Comparison of ENCODE assay signal across 28 cellular contexts in the genomic region with DNA sequence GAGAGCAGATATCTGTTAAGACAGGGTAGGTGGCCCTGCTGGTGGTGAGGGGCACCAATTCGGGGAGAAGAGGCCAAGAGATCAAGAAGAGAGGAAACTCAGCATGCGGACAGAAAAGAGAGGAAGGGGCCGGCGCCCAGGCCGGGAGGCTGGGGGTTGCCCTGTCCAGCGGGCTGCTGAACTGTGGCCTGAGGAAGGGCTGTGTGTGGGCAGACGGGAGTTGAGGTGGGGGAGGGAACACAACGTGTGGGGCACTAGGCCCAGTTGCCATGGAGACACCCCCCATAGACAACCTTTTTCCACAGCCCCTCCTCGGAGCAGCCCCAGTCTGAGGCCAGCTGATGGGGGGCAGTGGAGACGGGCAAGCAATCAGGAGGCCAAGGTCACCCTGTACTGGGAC. TPM values are rescaled to one million over a fixed set of nuclear protein-coding genes. Genes with fewer than 3 reads are reported as not detected.
A peak's percentile ranks its signal among the peaks of the same experiment; 100 is the strongest.
DNase-seq lines count a peak whose midpoint lies in the region; TF ChIP-seq lines count a peak whose summit lies in the region.
"Had no signal": no experiment of that assay in that cellular context is flagged by ENCODE, and none has a peak within 500 bp of the region (broad histone marks: within the 10 kb centered on the region; RNA-seq: fewer than 3 reads in every experiment).

No MANE protein-coding gene starts in this region.

- H3K4me3 ChIP-seq in HUES64 (ENCODE audit: low read length) = peak overlapping the region; percentile 55
- H3K4me3 ChIP-seq in dorsolateral prefrontal cortex = peak overlapping the region in 57 of 59 donors; percentile 6 to 68 (median 51)
- peak overlapping the region; percentile 58 for H3K4me3 ChIP-seq in iPS-18c (ENCODE audit: insufficient read depth, low read depth, low read length)
- H3K4me3 ChIP-seq: heart left ventricle, psoas muscle, stomach, transverse colon had no signal

- H3K27me3 ChIP-seq in HUES64 (ENCODE audit: insufficient read depth, low read length) (peaks cover 47% of the 10 kb centered on the region), dorsolateral prefrontal cortex (peaks cover 0 to 61% (median 18%) of the 10 kb centered on the region in 45 donors)

- H3K9me3 ChIP-seq in HUES64 (ENCODE audit: insufficient read depth, low read depth, low read length) (no peaks in the 10 kb centered on the region), iPS-18c (ENCODE audit: control insufficient read depth, insufficient read depth, low read length) (no peaks in the 10 kb centered on the region)
- H3K9me3 ChIP-seq: heart left ventricle, neutrophil, psoas muscle, stomach, transverse colon had no signal

- no peak for DNase-seq in dorsolateral prefrontal cortex
- no peak for DNase-seq in activated T-cell treated with anti-CD3 and anti-CD28 coated beads for 4 hours
- no peak for DNase-seq in kidney glomerular epithelial cell (lab: John Stamatoyannopoulos, UW)
- DNase-seq in amygdala (lab: John Stamatoyannopoulos, UW) = no peak
- DNase-seq: activated CD4-positive, alpha-beta T cell treated with anti-CD3 and anti-CD28 coated beads for 4 hours; activated naive CD4-positive, alpha-beta T cell treated with anti-CD3 and anti-CD28 coated beads for 36 hours; caudate nucleus; CD4-positive, alpha-beta T cell; dermis blood vessel endothelial cell; heart left ventricle; Kasumi-1; MV-4-11; NCI-H510A treated with DMSO at 0.1 percent for 48 hours; psoas muscle; stomach; transverse colon had no signal

- whole genome bisulfite sequencing in HUES64 = 5% methylated on average over 9 of the region's 10 CpGs

- peaks cover 11% of the 10 kb centered on the region for H3K36me3 ChIP-seq in HUES64 (ENCODE audit: insufficient read depth, low read length)
- H3K36me3 ChIP-seq: heart left ventricle, neutrophil, stomach, transverse colon had no signal

- H3K9ac ChIP-seq in HUES64 (ENCODE audit: low read depth, low read length) = peak overlapping the region; percentile 28; the same call in 1 of the 2 replicates

- no peak for TF ChIP-seq CTCF in dorsolateral prefrontal cortex (IDR thresholded peaks at IDR 0.05 in 54 of 56, conservative IDR thresholded peaks at IDR 0.05 in 2 of 56; ENCODE audit: low read depth in 1 of 56, partially characterized antibody in 56 of 56)

- intact Hi-C loops in dorsolateral prefrontal cortex (cut with DNase I) = no loop called here

- H3K27ac ChIP-seq in HUES64 (ENCODE audit: low read depth, low read length) (peak overlapping the region; percentile 57; the same call in 1 of the 2 replicates), dorsolateral prefrontal cortex (peak overlapping the region in 43 of 59 donors; percentile 9 to 91 (median 76)), temporal lobe (ENCODE audit: low read depth, low read length) (peak overlapping the region; percentile 19)
- H3K27ac ChIP-seq: heart left ventricle, neutrophil, psoas muscle, stomach, transverse colon had no signal

- peaks cover 20% of the 10 kb centered on the region for H3K4me1 ChIP-seq in HUES64 (ENCODE audit: insufficient read depth, low read length)
- H3K4me1 ChIP-seq: psoas muscle, transverse colon had no signal

RNA-seq across cellular contexts. Expression of a gene that starts 2.5 kb away (rescaled TPM):
- 1.6 TPM for polyA plus RNA-seq in HUES64 (2013, experiment 1 of 2)
- 2.5 TPM for polyA plus RNA-seq in HUES64 (2013, experiment 2 of 2)
- total RNA-seq in dorsolateral prefrontal cortex = 10 to 100 TPM; 21.3 to 93.5 (median 65.5) TPM
- total RNA-seq in temporal lobe = 7.6 TPM
- total RNA-seq: activated CD8-positive, alpha-beta memory T cell treated with anti-CD3 and anti-CD28 coated beads for 36 hours; activated naive CD4-positive, alpha-beta T cell treated with anti-CD3 and anti-CD28 coated beads for 36 hours; CD4-positive, alpha-beta T cell; mononuclear cell; SK-MEL-5; transverse colon had no signal

RNA-seq across cellular contexts. Expression of a gene that starts 31.2 kb away (rescaled TPM):
- 0.85 TPM for polyA plus RNA-seq in HUES64 (2013, experiment 1 of 2)
- polyA plus RNA-seq in HUES64 (2013, experiment 2 of 2) = 1.6 TPM
- total RNA-seq in dorsolateral prefrontal cortex (1 to 10 TPM in 30 of 120 experiments, under 1 TPM in 69, not detected in 21; 0.27 to 3.2 (median 0.74) TPM), temporal lobe (0.49 TPM)
- total RNA-seq: activated CD8-positive, alpha-beta memory T cell treated with anti-CD3 and anti-CD28 coated beads for 36 hours; activated naive CD4-positive, alpha-beta T cell treated with anti-CD3 and anti-CD28 coated beads for 36 hours; CD4-positive, alpha-beta T cell; G401; heart left ventricle; HT1080; lower leg skin; mononuclear cell; RPMI7951; SK-MEL-5; transverse colon had no signal
- polyA plus RNA-seq: heart left ventricle had no signal

RNA-seq across cellular contexts. Expression of a gene that starts 51.1 kb away (rescaled TPM):
- 19.4 TPM for polyA plus RNA-seq in HUES64 (2013, experiment 1 of 2)
- polyA plus RNA-seq in HUES64 (2013, experiment 2 of 2) = 38.6 TPM
- total RNA-seq in dorsolateral prefrontal cortex = 100 to 1,000 TPM in 11 of 120 experiments, 10 to 100 TPM in 109; 48.4 to 114 (median 84.9) TPM
- 12.0 TPM for total RNA-seq in temporal lobe
- total RNA-seq: activated CD8-positive, alpha-beta memory T cell treated with anti-CD3 and anti-CD28 coated beads for 36 hours; activated naive CD4-positive, alpha-beta T cell treated with anti-CD3 and anti-CD28 coated beads for 36 hours; CD4-positive, alpha-beta T cell; dermis blood vessel endothelial cell; H4; heart left ventricle; HT1080; lower leg skin; mononuclear cell; psoas muscle; RPMI7951; SK-MEL-5; stomach; transverse colon had no signal
- polyA plus RNA-seq: heart left ventricle had no signal

Comparison
In these comparisons a context has a peak if more than half of its experiments do, and no peak if none do; other contexts are left out.
1. H3K27ac ChIP-seq: peak in every context shown above with its lines; median percentile 76 in dorsolateral prefrontal cortex; 57 in HUES64; 19 in temporal lobe.